30 cellular contexts compared by ENCODE assay signal in genomic region chr15:64117759-64118487, GRCh38.
"Had no signal": no experiment of that assay in that cellular context is flagged by ENCODE, and none has a peak within 500 bp of the region (broad histone marks: within the 10 kb centered on the region; RNA-seq: fewer than 3 reads in every experiment).

No MANE protein-coding gene starts in this region.

- ATAC-seq: activated CD4-positive, CD25-positive, alpha-beta regulatory T cell treated with anti-CD3 and anti-CD28 coated beads, Interleukin-2, amount 50 U/mL, for 24 hours; activated CD8-positive, alpha-beta memory T cell treated with anti-CD3 and anti-CD28 coated beads, Interleukin-2, amount 10 ng/mL, durations not matched to agents 7 days and 5 days; foreskin keratinocyte; heart left ventricle; psoas muscle had no signal

- H3K36me3 ChIP-seq: ovary had no signal

- H3K9ac ChIP-seq: SK-N-SH had no signal

- H3K27ac Mint-ChIP-seq: activated CD4-positive, alpha-beta memory T cell treated with anti-CD3 and anti-CD28 coated beads, Interleukin-2, amount 10 ng/mL, durations not matched to agents 7 days and 5 days; activated CD8-positive, alpha-beta memory T cell treated with anti-CD3 and anti-CD28 coated beads, Interleukin-2, amount 10 ng/mL, durations not matched to agents 7 days and 5 days; activated naive CD4-positive, alpha-beta T cell treated with anti-CD3 and anti-CD28 coated beads for 36 hours; activated naive CD8-positive, alpha-beta T cell treated with anti-CD3 and anti-CD28 coated beads, Interleukin-2, amount 10 ng/mL, durations not matched to agents 7 days and 5 days; endodermal cell; nephron progenitor cell; T-helper 1 cell treated with Interleukin-12 subunit alpha and Interleukin-12 subunit beta and Interleukin-4 antibody, amounts not matched to agents 30 μg/mL and 1 μg/mL, for 36 hours had no signal

- DNase-seq: activated CD4-positive, alpha-beta memory T cell treated with anti-CD3 and anti-CD28 coated beads, Interleukin-2, amount 10 ng/mL, durations not matched to agents 7 days and 5 days; activated CD4-positive, alpha-beta T cell treated with anti-CD3 and anti-CD28 coated beads for 48 hours; activated CD8-positive, alpha-beta memory T cell treated with anti-CD3 and anti-CD28 coated beads, Interleukin-2, amount 10 ng/mL, durations not matched to agents 7 days and 5 days; activated effector memory CD4-positive, alpha-beta T cell treated with anti-CD3 and anti-CD28 coated beads, Interleukin-2, amount 50 U/mL, for 16 hours; activated naive CD4-positive, alpha-beta T cell treated with anti-CD3 and anti-CD28 coated beads for 36 hours; activated naive CD8-positive, alpha-beta T cell treated with anti-CD3 and anti-CD28 coated beads, Interleukin-2, amount 10 ng/mL, durations not matched to agents 7 days and 5 days; brain microvascular endothelial cell; endodermal cell; foreskin keratinocyte; heart left ventricle; left ventricle myocardium inferior; mammary epithelial cell; naive B cell; nephron progenitor cell; ovary; psoas muscle; sigmoid colon; SK-N-SH; small intestine; stimulated activated CD4-positive, alpha-beta T cell treated with anti-CD3 and anti-CD28 coated beads, Interleukin-1b, Interleukin-23, amount 100 ng/mL, for 48 hours; stimulated activated CD4-positive, alpha-beta T cell treated with anti-CD3 and anti-CD28 coated beads, Interleukin-4, amount 100 ng/mL, for 4 hours; stimulated activated naive CD4-positive, alpha-beta T cell; SW 1271; T-helper 9 cell; testis; trophoblast cell; WERI-Rb-1 had no signal

- H3K27ac ChIP-seq: brain microvascular endothelial cell, esophagus muscularis mucosa, foreskin keratinocyte, heart left ventricle, left ventricle myocardium inferior, ovary, psoas muscle, sigmoid colon, testis, WERI-Rb-1 had no signal

- H3K4me1 ChIP-seq: esophagus muscularis mucosa, foreskin keratinocyte, psoas muscle, testis had no signal

- H3K27me3 Mint-ChIP-seq: activated CD4-positive, alpha-beta memory T cell treated with anti-CD3 and anti-CD28 coated beads, Interleukin-2, amount 10 ng/mL, durations not matched to agents 7 days and 5 days; activated CD8-positive, alpha-beta memory T cell treated with anti-CD3 and anti-CD28 coated beads, Interleukin-2, amount 10 ng/mL, durations not matched to agents 7 days and 5 days; activated naive CD8-positive, alpha-beta T cell treated with anti-CD3 and anti-CD28 coated beads, Interleukin-2, amount 10 ng/mL, durations not matched to agents 7 days and 5 days; naive B cell had no signal

- H3K9me3 Mint-ChIP-seq: activated CD4-positive, alpha-beta memory T cell treated with anti-CD3 and anti-CD28 coated beads, Interleukin-2, amount 10 ng/mL, durations not matched to agents 7 days and 5 days; activated naive CD4-positive, alpha-beta T cell treated with anti-CD3 and anti-CD28 coated beads for 36 hours; activated naive CD8-positive, alpha-beta T cell treated with anti-CD3 and anti-CD28 coated beads, Interleukin-2, amount 10 ng/mL, durations not matched to agents 7 days and 5 days; endodermal cell; naive B cell; nephron progenitor cell; T-helper 1 cell treated with Interleukin-12 subunit alpha and Interleukin-12 subunit beta and Interleukin-4 antibody, amounts not matched to agents 30 μg/mL and 1 μg/mL, for 36 hours had no signal

- H3K4me3 Mint-ChIP-seq: activated CD4-positive, alpha-beta memory T cell treated with anti-CD3 and anti-CD28 coated beads, Interleukin-2, amount 10 ng/mL, durations not matched to agents 7 days and 5 days; activated CD8-positive, alpha-beta memory T cell treated with anti-CD3 and anti-CD28 coated beads, Interleukin-2, amount 10 ng/mL, durations not matched to agents 7 days and 5 days; activated naive CD4-positive, alpha-beta T cell treated with anti-CD3 and anti-CD28 coated beads for 36 hours; activated naive CD8-positive, alpha-beta T cell treated with anti-CD3 and anti-CD28 coated beads, Interleukin-2, amount 10 ng/mL, durations not matched to agents 7 days and 5 days; endodermal cell; naive B cell; nephron progenitor cell; T-helper 1 cell treated with Interleukin-12 subunit alpha and Interleukin-12 subunit beta and Interleukin-4 antibody, amounts not matched to agents 30 μg/mL and 1 μg/mL, for 36 hours had no signal

- H3K27me3 ChIP-seq: brain microvascular endothelial cell, esophagus muscularis mucosa, foreskin keratinocyte, heart left ventricle, ovary, sigmoid colon, testis had no signal

- H3K4me1 Mint-ChIP-seq: endodermal cell had no signal

- H3K4me3 ChIP-seq: esophagus muscularis mucosa, heart left ventricle, left ventricle myocardium inferior, ovary, psoas muscle, sigmoid colon, testis had no signal

- H3K4me2 ChIP-seq: SK-N-SH had no signal

- H3K9me3 ChIP-seq: esophagus muscularis mucosa, heart left ventricle, left ventricle myocardium inferior, ovary, psoas muscle, sigmoid colon, SK-N-SH, testis had no signal
